In the genomic region with DNA sequence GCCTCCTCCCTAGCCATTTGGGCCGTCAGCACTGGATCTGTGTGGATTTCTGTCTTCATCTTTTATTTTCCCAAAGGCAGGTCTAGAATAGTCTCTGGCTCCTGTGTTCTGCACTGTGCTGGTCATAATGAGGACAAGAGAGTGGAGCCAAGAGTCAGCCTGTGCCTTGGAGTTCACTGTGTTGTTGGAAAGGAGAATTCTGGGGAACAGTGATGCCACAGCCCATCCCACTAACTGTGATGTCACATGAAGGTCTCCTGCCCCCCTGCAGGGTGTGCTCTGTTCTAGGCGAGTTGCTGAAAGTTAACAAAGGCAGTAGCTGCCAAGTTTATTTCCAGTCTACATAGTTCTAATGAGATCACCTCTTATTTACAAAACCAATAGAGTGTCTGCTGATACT, we compare ENCODE assay signal across 1 cellular context.
TF ChIP-seq lines count a peak whose summit lies in the region.

No MANE protein-coding gene starts in this region.

TF ChIP-seq in K562, 482 proteins besides CTCF, POLR2A, EP300 and RAD21 (continued from another document):
- TF ChIP-seq, protein P1, sequence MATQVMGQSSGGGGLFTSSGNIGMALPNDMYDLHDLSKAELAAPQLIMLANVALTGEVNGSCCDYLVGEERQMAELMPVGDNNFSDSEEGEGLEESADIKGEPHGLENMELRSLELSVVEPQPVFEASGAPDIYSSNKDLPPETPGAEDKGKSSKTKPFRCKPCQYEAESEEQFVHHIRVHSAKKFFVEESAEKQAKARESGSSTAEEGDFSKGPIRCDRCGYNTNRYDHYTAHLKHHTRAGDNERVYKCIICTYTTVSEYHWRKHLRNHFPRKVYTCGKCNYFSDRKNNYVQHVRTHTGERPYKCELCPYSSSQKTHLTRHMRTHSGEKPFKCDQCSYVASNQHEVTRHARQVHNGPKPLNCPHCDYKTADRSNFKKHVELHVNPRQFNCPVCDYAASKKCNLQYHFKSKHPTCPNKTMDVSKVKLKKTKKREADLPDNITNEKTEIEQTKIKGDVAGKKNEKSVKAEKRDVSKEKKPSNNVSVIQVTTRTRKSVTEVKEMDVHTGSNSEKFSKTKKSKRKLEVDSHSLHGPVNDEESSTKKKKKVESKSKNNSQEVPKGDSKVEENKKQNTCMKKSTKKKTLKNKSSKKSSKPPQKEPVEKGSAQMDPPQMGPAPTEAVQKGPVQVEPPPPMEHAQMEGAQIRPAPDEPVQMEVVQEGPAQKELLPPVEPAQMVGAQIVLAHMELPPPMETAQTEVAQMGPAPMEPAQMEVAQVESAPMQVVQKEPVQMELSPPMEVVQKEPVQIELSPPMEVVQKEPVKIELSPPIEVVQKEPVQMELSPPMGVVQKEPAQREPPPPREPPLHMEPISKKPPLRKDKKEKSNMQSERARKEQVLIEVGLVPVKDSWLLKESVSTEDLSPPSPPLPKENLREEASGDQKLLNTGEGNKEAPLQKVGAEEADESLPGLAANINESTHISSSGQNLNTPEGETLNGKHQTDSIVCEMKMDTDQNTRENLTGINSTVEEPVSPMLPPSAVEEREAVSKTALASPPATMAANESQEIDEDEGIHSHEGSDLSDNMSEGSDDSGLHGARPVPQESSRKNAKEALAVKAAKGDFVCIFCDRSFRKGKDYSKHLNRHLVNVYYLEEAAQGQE (CRISPR knock-in tag; IDR thresholded peaks at IDR 0.05; ENCODE audit: low read depth), result no peak
- TF ChIP-seq, protein P2, sequence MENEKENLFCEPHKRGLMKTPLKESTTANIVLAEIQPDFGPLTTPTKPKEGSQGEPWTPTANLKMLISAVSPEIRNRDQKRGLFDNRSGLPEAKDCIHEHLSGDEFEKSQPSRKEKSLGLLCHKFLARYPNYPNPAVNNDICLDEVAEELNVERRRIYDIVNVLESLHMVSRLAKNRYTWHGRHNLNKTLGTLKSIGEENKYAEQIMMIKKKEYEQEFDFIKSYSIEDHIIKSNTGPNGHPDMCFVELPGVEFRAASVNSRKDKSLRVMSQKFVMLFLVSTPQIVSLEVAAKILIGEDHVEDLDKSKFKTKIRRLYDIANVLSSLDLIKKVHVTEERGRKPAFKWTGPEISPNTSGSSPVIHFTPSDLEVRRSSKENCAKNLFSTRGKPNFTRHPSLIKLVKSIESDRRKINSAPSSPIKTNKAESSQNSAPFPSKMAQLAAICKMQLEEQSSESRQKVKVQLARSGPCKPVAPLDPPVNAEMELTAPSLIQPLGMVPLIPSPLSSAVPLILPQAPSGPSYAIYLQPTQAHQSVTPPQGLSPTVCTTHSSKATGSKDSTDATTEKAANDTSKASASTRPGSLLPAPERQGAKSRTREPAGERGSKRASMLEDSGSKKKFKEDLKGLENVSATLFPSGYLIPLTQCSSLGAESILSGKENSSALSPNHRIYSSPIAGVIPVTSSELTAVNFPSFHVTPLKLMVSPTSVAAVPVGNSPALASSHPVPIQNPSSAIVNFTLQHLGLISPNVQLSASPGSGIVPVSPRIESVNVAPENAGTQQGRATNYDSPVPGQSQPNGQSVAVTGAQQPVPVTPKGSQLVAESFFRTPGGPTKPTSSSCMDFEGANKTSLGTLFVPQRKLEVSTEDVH (IDR thresholded peaks at IDR 0.05; ENCODE audit: low read depth, partially characterized antibody), result no peak
- TF ChIP-seq MCM2 (IDR thresholded peaks at IDR 0.05; ENCODE audit: low read depth) (no peak), POLR2AphosphoS5 (IDR thresholded peaks at IDR 0.05; ENCODE audit: control insufficient read depth, insufficient read depth, low read depth, low read length) (no peak), SOX6 (IDR thresholded peaks at IDR 0.05) (no peak), SIN3B (IDR thresholded peaks at IDR 0.05; ENCODE audit: low read depth) (no peak)
- TF ChIP-seq, protein P3, sequence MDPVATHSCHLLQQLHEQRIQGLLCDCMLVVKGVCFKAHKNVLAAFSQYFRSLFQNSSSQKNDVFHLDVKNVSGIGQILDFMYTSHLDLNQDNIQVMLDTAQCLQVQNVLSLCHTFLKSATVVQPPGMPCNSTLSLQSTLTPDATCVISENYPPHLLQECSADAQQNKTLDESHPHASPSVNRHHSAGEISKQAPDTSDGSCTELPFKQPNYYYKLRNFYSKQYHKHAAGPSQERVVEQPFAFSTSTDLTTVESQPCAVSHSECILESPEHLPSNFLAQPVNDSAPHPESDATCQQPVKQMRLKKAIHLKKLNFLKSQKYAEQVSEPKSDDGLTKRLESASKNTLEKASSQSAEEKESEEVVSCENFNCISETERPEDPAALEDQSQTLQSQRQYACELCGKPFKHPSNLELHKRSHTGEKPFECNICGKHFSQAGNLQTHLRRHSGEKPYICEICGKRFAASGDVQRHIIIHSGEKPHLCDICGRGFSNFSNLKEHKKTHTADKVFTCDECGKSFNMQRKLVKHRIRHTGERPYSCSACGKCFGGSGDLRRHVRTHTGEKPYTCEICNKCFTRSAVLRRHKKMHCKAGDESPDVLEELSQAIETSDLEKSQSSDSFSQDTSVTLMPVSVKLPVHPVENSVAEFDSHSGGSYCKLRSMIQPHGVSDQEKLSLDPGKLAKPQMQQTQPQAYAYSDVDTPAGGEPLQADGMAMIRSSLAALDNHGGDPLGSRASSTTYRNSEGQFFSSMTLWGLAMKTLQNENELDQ (CRISPR knock-in tag; IDR thresholded peaks at IDR 0.05; ENCODE audit: borderline replicate concordance), result no peak
- TF ChIP-seq, protein P4, sequence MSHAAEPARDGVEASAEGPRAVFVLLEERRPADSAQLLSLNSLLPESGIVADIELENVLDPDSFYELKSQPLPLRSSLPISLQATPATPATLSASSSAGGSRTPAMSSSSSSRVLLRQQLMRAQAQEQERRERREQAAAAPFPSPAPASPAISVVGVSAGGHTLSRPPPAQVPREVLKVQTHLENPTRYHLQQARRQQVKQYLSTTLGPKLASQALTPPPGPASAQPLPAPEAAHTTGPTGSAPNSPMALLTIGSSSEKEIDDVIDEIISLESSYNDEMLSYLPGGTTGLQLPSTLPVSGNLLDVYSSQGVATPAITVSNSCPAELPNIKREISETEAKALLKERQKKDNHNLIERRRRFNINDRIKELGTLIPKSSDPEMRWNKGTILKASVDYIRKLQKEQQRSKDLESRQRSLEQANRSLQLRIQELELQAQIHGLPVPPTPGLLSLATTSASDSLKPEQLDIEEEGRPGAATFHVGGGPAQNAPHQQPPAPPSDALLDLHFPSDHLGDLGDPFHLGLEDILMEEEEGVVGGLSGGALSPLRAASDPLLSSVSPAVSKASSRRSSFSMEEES (CRISPR knock-in tag; IDR thresholded peaks at IDR 0.05), result no peak
- TF ChIP-seq, protein P5, sequence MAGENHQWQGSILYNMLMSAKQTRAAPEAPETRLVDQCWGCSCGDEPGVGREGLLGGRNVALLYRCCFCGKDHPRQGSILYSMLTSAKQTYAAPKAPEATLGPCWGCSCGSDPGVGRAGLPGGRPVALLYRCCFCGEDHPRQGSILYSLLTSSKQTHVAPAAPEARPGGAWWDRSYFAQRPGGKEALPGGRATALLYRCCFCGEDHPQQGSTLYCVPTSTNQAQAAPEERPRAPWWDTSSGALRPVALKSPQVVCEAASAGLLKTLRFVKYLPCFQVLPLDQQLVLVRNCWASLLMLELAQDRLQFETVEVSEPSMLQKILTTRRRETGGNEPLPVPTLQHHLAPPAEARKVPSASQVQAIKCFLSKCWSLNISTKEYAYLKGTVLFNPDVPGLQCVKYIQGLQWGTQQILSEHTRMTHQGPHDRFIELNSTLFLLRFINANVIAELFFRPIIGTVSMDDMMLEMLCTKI (IDR thresholded peaks at IDR 0.05; ENCODE audit: partially characterized antibody), result no peak
TF ChIP-seq in K562: peak in this region for 0.
